23 cellular contexts compared by ENCODE assay signal in genomic region chr7:120743128-120743527, GRCh38.
DNase-seq lines count a peak whose midpoint lies in the region; ATAC-seq and TF ChIP-seq lines count a peak whose summit lies in the region.
"Had no signal": no experiment of that assay in that cellular context is flagged by ENCODE, and none has a peak within 500 bp of the region (broad histone marks: within the 10 kb centered on the region; RNA-seq: fewer than 3 reads in every experiment).

No MANE protein-coding gene starts in this region.

- H3K27ac ChIP-seq in Panc1 (ENCODE audit: low read length): no peak overlapping the region
- no peak overlapping the region for H3K27ac ChIP-seq in left lung
- H3K27ac ChIP-seq: brain microvascular endothelial cell, heart left ventricle, spleen had no signal

- H3K36me3 ChIP-seq in Panc1 (ENCODE audit: control insufficient read depth, insufficient read depth, low read length) (no peaks in the 10 kb centered on the region), left lung (no peaks in the 10 kb centered on the region)
- H3K36me3 ChIP-seq: brain microvascular endothelial cell, HAP-1, heart left ventricle, spleen had no signal

- in situ Hi-C loops in Panc1 (cut with HindIII; ENCODE audit: low pct_unique_long_range_greater_than_20kb, low sequenced_read_pairs): no loop called here

- no peak for TF ChIP-seq CTCF in LNCaP clone FGC (IDR thresholded peaks at IDR 0.05; ENCODE audit: control insufficient read depth, extremely low read depth, insufficient read depth)
- no peak for TF ChIP-seq CTCF in Panc1 (IDR thresholded peaks at IDR 0.05)
- TF ChIP-seq CTCF in left lung (IDR thresholded peaks at IDR 0.05): no peak

- intact Hi-C loops in Panc1 (cut with micrococcal nuclease; ENCODE audit: unreplicated experiment): no loop called here
- intact Hi-C loops in left lung (cut with DNase I): no loop called here

- POLR2A ChIA-PET in Panc1 (lab: Charles Lee): no interaction called here

- CTCF ChIA-PET in Panc1 (lab: Charles Lee): no interaction called here

- H3K4me1 ChIP-seq in Panc1 (ENCODE audit: control insufficient read depth, insufficient read depth, low read length): no peaks in the 10 kb centered on the region
- H3K4me1 ChIP-seq in left lung: no peaks in the 10 kb centered on the region
- H3K4me1 ChIP-seq: heart left ventricle, spleen had no signal

- no peak overlapping the region for H3K4me3 ChIP-seq in LNCaP clone FGC (ENCODE audit: low read depth, low read length)
- no peak overlapping the region for H3K4me3 ChIP-seq in Panc1 (ENCODE audit: low read depth in 2 of 2, low read length in 2 of 2)
- H3K4me3 ChIP-seq in left lung: no peak overlapping the region
- H3K4me3 ChIP-seq: HAP-1, heart left ventricle, spleen had no signal

- H3K27me3 ChIP-seq in Panc1 (ENCODE audit: control insufficient read depth, insufficient read depth, low read length) (no peaks in the 10 kb centered on the region), left lung (no peaks in the 10 kb centered on the region)
- H3K27me3 ChIP-seq: brain microvascular endothelial cell, heart left ventricle, spleen had no signal

- BruUV-seq in Panc1 (replicated peaks; lab: Mats Ljungman, UMichigan): no TSS peak

- no peaks in the 10 kb centered on the region for H3K9me3 ChIP-seq in Panc1 (ENCODE audit: control insufficient read depth, insufficient read depth, low read depth, low read length)
- H3K9me3 ChIP-seq in left lung: no peaks in the 10 kb centered on the region
- H3K9me3 ChIP-seq: HAP-1, heart left ventricle, spleen had no signal

- ATAC-seq in Panc1 (no peak), left lung (peak; percentile 18), GM19035 (IDR thresholded peaks at IDR 0.05; ENCODE audit: unreplicated experiment) (no peak)
- ATAC-seq: activated T-cell treated with anti-CD3 and anti-CD28 coated beads, Interleukin-2, amount 50 U/mL, for 72 hours; esophagus mucosa; heart left ventricle; natural killer cell; T-helper 17 cell had no signal

- DNase-seq in DMS153 treated with DMSO at 0.1 percent for 48 hours (lab: John Stamatoyannopoulos, UW; ENCODE audit: unreplicated experiment) (peak; percentile 44), LNCaP clone FGC (ENCODE audit: low read depth) (peak; percentile 71), Panc1 (ENCODE audit: low read depth, low spot score) (peak; percentile 65), left lung (no peak), SKM-1 treated with dmso at 0.1 percent for 144 hours (lab: John Stamatoyannopoulos, UW; ENCODE audit: unreplicated experiment) (no peak), Ammon's horn (ENCODE audit: low spot score) (no peak), SK-N-DZ (ENCODE audit: low spot score) (no peak)
- DNase-seq: activated B cell treated with CpG ODN at 0.5 μM for 24 hours; activated naive CD8-positive, alpha-beta T cell treated with anti-CD3 and anti-CD28 coated beads for 36 hours; activated T-cell treated with anti-CD3 and anti-CD28 coated beads, Interleukin-2, amount 50 U/mL, for 72 hours; brain microvascular endothelial cell; dermis blood vessel endothelial cell; DMS 273 treated with DMSO at 0.1 percent for 48 hours; heart left ventricle; immature natural killer cell; MM.1S; natural killer cell; NCI-H2171 treated with DMSO at 0.1 percent for 48 hours; spleen; T-helper 17 cell had no signal

Comparison
In these comparisons a context has a peak if more than half of its experiments do, and no peak if none do; other contexts are left out.
1. DNase-seq: peak in DMS153 treated with DMSO at 0.1 percent for 48 hours (single experiment), LNCaP clone FGC (single experiment) and Panc1 (single experiment); none in left lung (0 of 2), SKM-1 treated with dmso at 0.1 percent for 144 hours (single experiment), Ammon's horn (single experiment) and SK-N-DZ (single experiment).